ENCODE assay signal across 23 cellular contexts in genomic region chr9:21970001-21970799, GRCh38. TPM values are rescaled to one million over a fixed set of nuclear protein-coding genes. Genes with fewer than 3 reads are reported as not detected.
DNase-seq lines count a peak whose midpoint lies in the region; ATAC-seq and TF ChIP-seq lines count a peak whose summit lies in the region.
"Had no signal": no experiment of that assay in that cellular context is flagged by ENCODE, and none has a peak within 500 bp of the region (broad histone marks: within the 10 kb centered on the region; RNA-seq: fewer than 3 reads in every experiment).

No MANE protein-coding gene starts in this region.

- POLR2A ChIA-PET in T-cell (lab: Charles Lee) = interaction anchor here in 1 of 2 donors (0.6 to 0.7 kb wide), 2 partner anchors 11 to 13 kb away, joined by 3 to 5 read pairs; no protein-coding TSS in a partner anchor

- peaks cover 69% of the 10 kb centered on the region for H3K27me3 Mint-ChIP-seq in activated naive CD4-positive, alpha-beta T cell treated with anti-CD3 and anti-CD28 coated beads, Interleukin-2, amount 50 U/mL, for 24 hours
- H3K27me3 Mint-ChIP-seq in T-cell (peaks cover 86 to 90% of the 10 kb centered on the region in 2 donors), type B pancreatic cell (peaks cover 99% of the 10 kb centered on the region)

- peaks cover 10% of the 10 kb centered on the region for H3K36me3 Mint-ChIP-seq in activated naive CD4-positive, alpha-beta T cell treated with anti-CD3 and anti-CD28 coated beads, Interleukin-2, amount 50 U/mL, for 24 hours
- H3K36me3 Mint-ChIP-seq in T-cell (peaks cover 11% of the 10 kb centered on the region), type B pancreatic cell (peaks cover 3% of the 10 kb centered on the region)
- H3K36me3 Mint-ChIP-seq: brain had no signal

- peak overlapping the region; percentile 51 for H3K27ac Mint-ChIP-seq in activated naive CD4-positive, alpha-beta T cell treated with anti-CD3 and anti-CD28 coated beads, Interleukin-2, amount 50 U/mL, for 24 hours
- H3K27ac Mint-ChIP-seq in T-cell (peak overlapping the region; percentile 28 to 74), type B pancreatic cell (no peak overlapping the region)
- H3K27ac Mint-ChIP-seq: brain had no signal

- H3K4me3 Mint-ChIP-seq in activated naive CD4-positive, alpha-beta T cell treated with anti-CD3 and anti-CD28 coated beads, Interleukin-2, amount 50 U/mL, for 24 hours = no peak overlapping the region
- H3K4me3 Mint-ChIP-seq in T-cell (peak overlapping the region in 1 of 3 donors; percentile 45), type B pancreatic cell (peak overlapping the region; percentile 35)

- peaks cover 27% of the 10 kb centered on the region for H3K9me3 Mint-ChIP-seq in activated naive CD4-positive, alpha-beta T cell treated with anti-CD3 and anti-CD28 coated beads, Interleukin-2, amount 50 U/mL, for 24 hours
- H3K9me3 Mint-ChIP-seq in T-cell (peaks cover 5 to 17% (median 15%) of the 10 kb centered on the region in 3 donors), type B pancreatic cell (no peaks in the 10 kb centered on the region)

- no peak for TF ChIP-seq CTCF in type B pancreatic cell (conservative IDR thresholded peaks at IDR 0.05)

- peaks cover 26% of the 10 kb centered on the region for H3K4me1 Mint-ChIP-seq in activated naive CD4-positive, alpha-beta T cell treated with anti-CD3 and anti-CD28 coated beads, Interleukin-2, amount 50 U/mL, for 24 hours
- peaks cover 25 to 49% (median 36%) of the 10 kb centered on the region in 3 donors for H3K4me1 Mint-ChIP-seq in T-cell
- H3K4me1 Mint-ChIP-seq in type B pancreatic cell (ENCODE audit: unreplicated experiment) = peaks cover 15% of the 10 kb centered on the region

- CTCF ChIA-PET in T-cell (lab: Charles Lee) = no interaction called here

- no peak for DNase-seq in activated naive CD4-positive, alpha-beta T cell treated with Interleukin-2 at 50 U/mL for 16 hours
- no peak for DNase-seq in T-cell
- peak; percentile 14 for DNase-seq in iPS-NIHi7 (ENCODE audit: extremely low spot score)
- no peak for DNase-seq in type B pancreatic cell (ENCODE audit: extremely low spot score, unreplicated experiment)
- no peak for DNase-seq in NCI-H128 (lab: John Stamatoyannopoulos, UW; ENCODE audit: unreplicated experiment)
- DNase-seq in DMS 273 treated with DMSO at 0.1 percent for 48 hours (lab: John Stamatoyannopoulos, UW) = no peak
- DNase-seq: Calu3; mesenchymal stem cell; naive thymus-derived CD8-positive, alpha-beta T cell; NCI-H1930; NCI-H526 treated with DMSO at 0.1 percent for 48 hours; right cardiac atrium; stimulated activated CD4-positive, alpha-beta T cell treated with anti-CD3 and anti-CD28 coated beads, Interleukin-12 subunit alpha, Interleukin-12 subunit beta, amount 100 ng/mL, for 4 hours; stimulated activated CD4-positive, alpha-beta T cell treated with anti-CD3 and anti-CD28 coated beads, Interleukin-4, amount 100 ng/mL, for 4 hours; stimulated activated naive CD4-positive, alpha-beta T cell treated with Interleukin-2 at 50 U/mL for 16 hours; T-helper 9 cell; testis had no signal

- no peak for ATAC-seq in T-cell (replicated peaks in 1 of 4)
- ATAC-seq: GM12878; HCT116; naive thymus-derived CD8-positive, alpha-beta T cell; pancreas had no signal

RNA-seq across cellular contexts. Expression of gene CDKN2A, which starts 24.0 kb away (rescaled TPM):
- total RNA-seq in T-cell (1 to 10 TPM; 3.6 to 9.3 (median 4.6) TPM), type B pancreatic cell (ENCODE audit: low replicate concordance) (1.8 and 9.0 TPM in 2 replicates)
- total RNA-seq: cerebellum had no signal

RNA-seq across cellular contexts. Expression of gene CDKN2B-AS1, which starts 24.4 kb away (rescaled TPM):
- total RNA-seq in T-cell (1 to 10 TPM; 1.1 to 1.5 (median 1.4) TPM), type B pancreatic cell (ENCODE audit: low replicate concordance) (0.58 and 1.5 TPM in 2 replicates)
- total RNA-seq: cerebellum had no signal

RNA-seq across cellular contexts. Expression of gene CDKN2B, which starts 38.9 kb away (rescaled TPM):
- total RNA-seq in T-cell = 1 to 10 TPM in 3 of 5 donors, under 1 TPM in 2; 0.33 to 4.4 (median 1.4) TPM
- total RNA-seq in type B pancreatic cell (ENCODE audit: low replicate concordance) = 18.4 and 64.0 TPM in 2 replicates
- total RNA-seq: naive thymus-derived CD8-positive, alpha-beta T cell had no signal
